ENCODE assay signal across 15 cellular contexts in genomic region chr5:19927919-19928318, GRCh38.
DNase-seq lines count a peak whose midpoint lies in the region; ATAC-seq and TF ChIP-seq lines count a peak whose summit lies in the region.
"Had no signal": no experiment of that assay in that cellular context is flagged by ENCODE, and none has a peak within 500 bp of the region (broad histone marks: within the 10 kb centered on the region; RNA-seq: fewer than 3 reads in every experiment).

No MANE protein-coding gene starts in this region.

- H3K4me3 ChIP-seq in SU-DHL-6 (ENCODE audit: insufficient read depth, low read length, poor library complexity, severe bottlenecking) (no peak overlapping the region), GM23248 (no peak overlapping the region)
- H3K4me3 ChIP-seq: colonic mucosa had no signal

- H3K27me3 ChIP-seq in SU-DHL-6 (ENCODE audit: low read length) (no peaks in the 10 kb centered on the region), GM23248 (replicated peaks; ENCODE audit: insufficient read depth) (no peaks in the 10 kb centered on the region)
- H3K27me3 ChIP-seq: colonic mucosa had no signal

- ATAC-seq in HG02938 (IDR thresholded peaks at IDR 0.05; ENCODE audit: unreplicated experiment) = no peak
- ATAC-seq: left colon; natural killer cell treated with Interleukin-12 subunit alpha and Interleukin-12 subunit beta and Interleukin-15 and Interleukin-18, amount 100 ng/mL, for 72 hours; stimulated activated naive CD8-positive, alpha-beta T cell treated with anti-CD3 and anti-CD28 coated beads, Interleukin-15, Interleukin-2, amounts not matched to agents 100 U/mL and 50 U/mL, for 24 hours had no signal

- in situ Hi-C loops in GM23248 (cut with MboI) = no loop called here

- peaks cover 6% of the 10 kb centered on the region for H3K4me1 ChIP-seq in GM23248 (ENCODE audit: insufficient read depth)
- H3K4me1 ChIP-seq: colonic mucosa had no signal

- H3K9me3 ChIP-seq in SU-DHL-6 (ENCODE audit: insufficient read depth, low read length) = no peaks in the 10 kb centered on the region
- no peaks in the 10 kb centered on the region for H3K9me3 ChIP-seq in GM23248 (ENCODE audit: low read depth)

- DNase-seq in DMS53 (lab: John Stamatoyannopoulos, UW) (peak; percentile 82), NCI-H2029 (lab: John Stamatoyannopoulos, UW) (peak; percentile 83), iPS-NIHi11 (ENCODE audit: low spot score) (peak; percentile 64), NCI-H526 treated with DMSO at 0.1 percent for 48 hours (lab: John Stamatoyannopoulos, UW) (no peak), GM23248 (no peak), Ammon's horn (ENCODE audit: low spot score) (no peak)
- DNase-seq: colonic mucosa; left colon; NCI-H510A treated with DMSO at 0.1 percent for 48 hours; Right ventricle myocardium superior; stimulated activated naive CD8-positive, alpha-beta T cell treated with anti-CD3 and anti-CD28 coated beads, Interleukin-15, Interleukin-2, amounts not matched to agents 100 U/mL and 50 U/mL, for 24 hours had no signal

- 36 to 41% methylated on average over 3 of the region's 3 CpGs for WGBS in GM23248 (ENCODE audit: low coverage in 1 of 2, low lambda C conversion rate in 2 of 2, missing lambda C conversion rate in 2 of 2), 2 experiments

- H3K36me3 ChIP-seq in SU-DHL-6 (ENCODE audit: low read length) (no peaks in the 10 kb centered on the region; the same call in 1 of the 2 replicates), GM23248 (ENCODE audit: low read depth) (no peaks in the 10 kb centered on the region)
- H3K36me3 ChIP-seq: colonic mucosa had no signal

- H4K20me1 ChIP-seq in SU-DHL-6 (ENCODE audit: low read depth, low read length) (no peaks in the 10 kb centered on the region), GM23248 (ENCODE audit: insufficient read depth) (no peaks in the 10 kb centered on the region)

- H3K4me2 ChIP-seq in SU-DHL-6 (ENCODE audit: low read depth, low read length, poor library complexity, severe bottlenecking) = no peak overlapping the region
- H3K4me2 ChIP-seq in GM23248 (ENCODE audit: unreplicated experiment) = no peak overlapping the region

- TF ChIP-seq CTCF in SU-DHL-6 (IDR thresholded peaks at IDR 0.05; ENCODE audit: insufficient read depth, low read length, poor library complexity, severe bottlenecking) = no peak

- H3K9ac ChIP-seq in SU-DHL-6 (ENCODE audit: low read length) = no peak overlapping the region
- no peak overlapping the region for H3K9ac ChIP-seq in GM23248

- H3K9me2 ChIP-seq in SU-DHL-6 (replicated peaks; ENCODE audit: insufficient read depth, low read length) (no peaks in the 10 kb centered on the region), GM23248 (ENCODE audit: insufficient read depth) (no peaks in the 10 kb centered on the region)

- no peaks in the 10 kb centered on the region for H3K79me2 ChIP-seq in SU-DHL-6 (ENCODE audit: insufficient read depth, low read length)
- no peaks in the 10 kb centered on the region for H3K79me2 ChIP-seq in GM23248 (ENCODE audit: insufficient read depth)

- H3K27ac ChIP-seq in SU-DHL-6 (ENCODE audit: low read depth, low read length) (no peak overlapping the region), GM23248 (no peak overlapping the region)
- H3K27ac ChIP-seq: colonic mucosa, VCaP had no signal

- H3F3A ChIP-seq in SU-DHL-6 (ENCODE audit: insufficient read depth) (no peaks in the 10 kb centered on the region), GM23248 (ENCODE audit: insufficient read depth) (0 out of 2 replicates have a peak, but pooled peaks cover 7% of the 10 kb centered on the region)

- H2AFZ ChIP-seq in SU-DHL-6 (ENCODE audit: low read depth, low read length, severe bottlenecking) (peak overlapping the region; percentile 1), GM23248 (no peak overlapping the region)

Comparison
In these comparisons a context has a peak if more than half of its experiments do, and no peak if none do; other contexts are left out.
1. DNase-seq: peak in DMS53 (single experiment), NCI-H2029 (single experiment) and iPS-NIHi11 (single experiment); none in NCI-H526 treated with DMSO at 0.1 percent for 48 hours (single experiment), GM23248 (single experiment) and Ammon's horn (single experiment).